In the genomic region with DNA sequence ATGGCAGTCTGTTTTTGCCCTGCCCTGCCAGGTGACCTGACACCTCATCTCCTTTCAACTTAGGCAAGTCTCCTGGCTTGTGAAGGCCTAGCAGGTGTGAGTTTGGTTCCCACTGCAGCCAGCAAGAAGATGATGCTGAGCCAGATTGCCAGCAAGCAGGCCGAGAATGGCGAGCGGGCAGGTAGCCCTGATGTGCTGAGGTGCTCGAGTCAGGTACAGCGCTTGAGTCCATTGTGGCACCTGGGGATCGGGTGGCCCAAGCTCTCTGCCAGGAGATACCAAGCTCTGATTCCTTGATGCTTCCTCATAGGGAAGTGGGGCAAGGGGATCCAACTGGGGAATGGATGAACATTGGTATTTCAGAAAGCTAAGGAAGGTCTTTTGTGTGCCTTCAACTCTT, we compare ENCODE assay signal across 1 cellular context.
TF ChIP-seq lines count a peak whose summit lies in the region.

No MANE protein-coding gene starts in this region.

TF ChIP-seq in SK-N-SH, 30 proteins besides CTCF, POLR2A, EP300 and RAD21:
- TF ChIP-seq, protein P1, sequence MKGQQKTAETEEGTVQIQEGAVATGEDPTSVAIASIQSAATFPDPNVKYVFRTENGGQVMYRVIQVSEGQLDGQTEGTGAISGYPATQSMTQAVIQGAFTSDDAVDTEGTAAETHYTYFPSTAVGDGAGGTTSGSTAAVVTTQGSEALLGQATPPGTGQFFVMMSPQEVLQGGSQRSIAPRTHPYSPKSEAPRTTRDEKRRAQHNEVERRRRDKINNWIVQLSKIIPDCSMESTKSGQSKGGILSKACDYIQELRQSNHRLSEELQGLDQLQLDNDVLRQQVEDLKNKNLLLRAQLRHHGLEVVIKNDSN (IDR thresholded peaks at IDR 0.05; ENCODE audit: borderline replicate concordance, low read depth), result no peak
- TF ChIP-seq GABPA (IDR thresholded peaks at IDR 0.05; ENCODE audit: low read depth) (no peak), NRF1 (IDR thresholded peaks at IDR 0.05; ENCODE audit: low read depth, low read length) (no peak), TEAD4 (IDR thresholded peaks at IDR 0.05; ENCODE audit: borderline replicate concordance, insufficient read depth) (no peak), RCOR1 (IDR thresholded peaks at IDR 0.05; ENCODE audit: low read length) (no peak), GATA2 (CRISPR knock-in tag; IDR thresholded peaks at IDR 0.05) (no peak), RFX5 (IDR thresholded peaks at IDR 0.05; ENCODE audit: low read length) (no peak), TAF1 (IDR thresholded peaks at IDR 0.05; ENCODE audit: borderline replicate concordance, low read depth, low read length) (no peak)
